ENCODE assay signal across 12 cellular contexts in genomic region chr12:110564471-110564991, GRCh38. TPM values are rescaled to one million over a fixed set of nuclear protein-coding genes. Genes with fewer than 3 reads are reported as not detected.
DNase-seq lines count a peak whose midpoint lies in the region; ATAC-seq, FAIRE-seq and TF ChIP-seq lines count a peak whose summit lies in the region.
"Had no signal": no experiment of that assay in that cellular context is flagged by ENCODE, and none has a peak within 500 bp of the region (broad histone marks: within the 10 kb centered on the region; RNA-seq: fewer than 3 reads in every experiment).

No MANE protein-coding gene starts in this region.

- H3K27ac ChIP-seq in CD4-positive, alpha-beta memory T cell (ENCODE audit: low read depth, low read length), result no peak overlapping the region
- peak overlapping the region; percentile 94 for H3K27ac ChIP-seq in RWPE2 (ENCODE audit: poor library complexity, severe bottlenecking)

- no peak overlapping the region for H3K4me3 ChIP-seq in CD4-positive, alpha-beta memory T cell (ENCODE audit: low read length in 2 of 2)
- H3K4me3 ChIP-seq in RWPE2 (ENCODE audit: severe bottlenecking), result no peak overlapping the region
- H3K4me3 ChIP-seq: ascending aorta, smooth muscle cell had no signal

- H3K4me1 ChIP-seq in CD4-positive, alpha-beta memory T cell (ENCODE audit: insufficient read depth, low read length), result peaks cover 69% of the 10 kb centered on the region
- peaks cover 57% of the 10 kb centered on the region for H3K4me1 ChIP-seq in RWPE2 (ENCODE audit: insufficient read depth, poor library complexity, severe bottlenecking)

- H3K36me3 ChIP-seq in CD4-positive, alpha-beta memory T cell (ENCODE audit: insufficient read depth, low read length), result no peaks in the 10 kb centered on the region
- peaks cover 2% of the 10 kb centered on the region for H3K36me3 ChIP-seq in RWPE2 (ENCODE audit: low read depth)
- H3K36me3 ChIP-seq: ascending aorta had no signal

- H3K9me3 Mint-ChIP-seq in CD4-positive, alpha-beta memory T cell, result peaks cover 0 to 6% (median 3%) of the 10 kb centered on the region in 8 donors
- no peaks in the 10 kb centered on the region for H3K9me3 Mint-ChIP-seq in osteocyte (ENCODE audit: unreplicated experiment)

- POLR2A ChIA-PET in CD4-positive, alpha-beta memory T cell (lab: Charles Lee; ENCODE audit: partially characterized antibody), result interaction anchor here (1.3 to 1.7 kb wide), 2 partner anchors 14 to 21 kb away, joined by 3 to 5 read pairs; no protein-coding TSS in a partner anchor

- CTCF ChIA-PET in CD4-positive, alpha-beta memory T cell (lab: Charles Lee; ENCODE audit: partially characterized antibody), result interaction anchor here (10.2 kb wide), 1 partner anchor 37 kb away, joined by 102 read pairs; no protein-coding TSS in a partner anchor

- no peak for DNase-seq in CD4-positive, alpha-beta memory T cell
- DNase-seq in RWPE2 (ENCODE audit: low spot score) (no peak), frontal cortex (ENCODE audit: low spot score in 2 of 2) (no peak), osteocyte (ENCODE audit: extremely low spot score, unreplicated experiment) (no peak), SKM-1 treated with dmso at 0.1 percent for 144 hours (lab: John Stamatoyannopoulos, UW; ENCODE audit: unreplicated experiment) (no peak), NCI-H1694 treated with DMSO at 0.1 percent for 48 hours (lab: John Stamatoyannopoulos, UW) (no peak), GM19240 (ENCODE audit: insufficient read length, low spot score) (no peak)
- DNase-seq: C1 segment of cervical spinal cord, NCI-H187 treated with DMSO at 0.1 percent for 48 hours had no signal

- intact Hi-C loops in CD4-positive, alpha-beta memory T cell (cut with micrococcal nuclease), result no loop called here

- H3K27me3 ChIP-seq in CD4-positive, alpha-beta memory T cell (ENCODE audit: insufficient read depth, low read length), result no peaks in the 10 kb centered on the region
- no peaks in the 10 kb centered on the region for H3K27me3 ChIP-seq in RWPE2 (ENCODE audit: insufficient read depth, poor library complexity, severe bottlenecking)
- H3K27me3 ChIP-seq: ascending aorta had no signal

- H3K9me3 ChIP-seq in CD4-positive, alpha-beta memory T cell (ENCODE audit: control insufficient read depth in 1 of 2, low read length in 2 of 2), result no peaks in the 10 kb centered on the region
- H3K9me3 ChIP-seq in RWPE2 (ENCODE audit: severe bottlenecking), result no peaks in the 10 kb centered on the region
- H3K9me3 ChIP-seq: ascending aorta had no signal

- peaks cover 46 to 81% (median 61%) of the 10 kb centered on the region in 4 donors for H3K4me1 Mint-ChIP-seq in CD4-positive, alpha-beta memory T cell
- peaks cover 41% of the 10 kb centered on the region for H3K4me1 Mint-ChIP-seq in osteocyte (ENCODE audit: unreplicated experiment)

- H3K36me3 Mint-ChIP-seq in CD4-positive, alpha-beta memory T cell, result peaks cover 1 to 12% of the 10 kb centered on the region in 2 donors
- H3K36me3 Mint-ChIP-seq in osteocyte (ENCODE audit: unreplicated experiment), result no peaks in the 10 kb centered on the region

- H3K27ac Mint-ChIP-seq in CD4-positive, alpha-beta memory T cell, result peak overlapping the region in 6 of 7 donors; percentile 79 to 98 (median 89)
- peak overlapping the region; percentile 70 for H3K27ac Mint-ChIP-seq in osteocyte (ENCODE audit: unreplicated experiment)

- TF ChIP-seq CTCF in RWPE2 (IDR thresholded peaks at IDR 0.05; ENCODE audit: poor library complexity, severe bottlenecking) (no peak), osteocyte (IDR thresholded peaks at IDR 0.05) (no peak)

- no peak for ATAC-seq in RWPE2 (ENCODE audit: low read depth)
- ATAC-seq in HG03460 (IDR thresholded peaks at IDR 0.05; ENCODE audit: unreplicated experiment), result no peak

- peak overlapping the region in 1 of 8 donors; percentile 40 for H3K4me3 Mint-ChIP-seq in CD4-positive, alpha-beta memory T cell
- H3K4me3 Mint-ChIP-seq in osteocyte (ENCODE audit: unreplicated experiment), result no peak overlapping the region

- H3K27me3 Mint-ChIP-seq in CD4-positive, alpha-beta memory T cell, result no peaks in the 10 kb centered on the region
- H3K27me3 Mint-ChIP-seq in osteocyte (ENCODE audit: unreplicated experiment), result no peaks in the 10 kb centered on the region

- peak; percentile 54 for FAIRE-seq in frontal cortex (lab: Jason Lieb, UNC)

RNA-seq across cellular contexts. Expression of gene PPTC7, which starts 18.6 kb away (rescaled TPM):
- total RNA-seq in CD4-positive, alpha-beta memory T cell, result 10 to 100 TPM; 32.6 to 35.6 TPM
- 10 to 100 TPM in 1 of 2 donors, 1 to 10 TPM in 1; 4.7 to 12.6 TPM for polyA plus RNA-seq in CD4-positive, alpha-beta memory T cell
- total RNA-seq in frontal cortex (8.2 TPM), osteocyte (13.3 and 14.4 TPM in 2 replicates)

RNA-seq across cellular contexts. Expression of gene TCTN1, which starts 49.4 kb away (rescaled TPM):
- 1 to 10 TPM; 5.8 to 7.7 TPM for total RNA-seq in CD4-positive, alpha-beta memory T cell
- 1 to 10 TPM; 5.9 to 6.1 TPM for polyA plus RNA-seq in CD4-positive, alpha-beta memory T cell
- 35.9 TPM for total RNA-seq in frontal cortex
- 49.5 and 51.4 TPM in 2 replicates for total RNA-seq in osteocyte
